Comparison of ENCODE assay signal across 24 cellular contexts in the genomic region with DNA sequence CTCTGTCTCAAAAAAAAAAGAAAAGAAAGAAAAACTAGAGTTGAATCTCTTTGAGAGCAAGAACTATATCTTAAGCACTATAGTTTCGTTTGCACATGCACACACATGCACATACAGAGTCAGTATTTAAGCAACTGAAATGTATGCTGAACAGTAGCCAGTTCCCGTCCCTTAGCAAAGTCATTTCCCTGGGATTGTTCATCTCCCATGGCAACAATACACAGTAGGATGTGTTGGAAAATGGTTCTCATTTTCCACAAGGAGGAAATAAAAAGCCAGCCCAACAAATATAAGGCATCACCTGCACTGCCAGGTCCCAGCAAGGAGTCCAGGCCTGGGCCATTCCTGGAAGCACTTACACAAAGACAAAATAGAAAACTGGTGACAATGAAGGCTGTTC.
"Had no signal": no experiment of that assay in that cellular context is flagged by ENCODE, and none has a peak within 500 bp of the region (broad histone marks: within the 10 kb centered on the region; RNA-seq: fewer than 3 reads in every experiment).

No MANE protein-coding gene starts in this region.

- DNase-seq: colonic mucosa; dorsolateral prefrontal cortex; effector memory CD4-positive, alpha-beta T cell; heart left ventricle; hippocampal formation; left colon; left ventricle myocardium superior; mesendoderm; naive B cell; nephron progenitor cell; nucleus accumbens; ovary; sigmoid colon; stimulated activated CD4-positive, alpha-beta T cell treated with anti-CD3 and anti-CD28 coated beads, Interleukin-2, amount 100 ng/mL, for 24 hours; stimulated activated CD4-positive, alpha-beta T cell treated with anti-CD3 and anti-CD28 coated beads, Interleukin-4, amount 100 ng/mL, for 4 hours; stimulated activated naive B cell treated with anti-CD40 and anti-IgM and Interleukin-4, amounts not matched to agents 10 μg/mL and 1 μg/mL and 100 μg/mL, for 72 hours; stomach; substantia nigra; transverse colon had no signal

- H3K9me3 ChIP-seq: colonic mucosa, heart left ventricle, ovary, right atrium auricular region, sigmoid colon, stomach, thoracic aorta, transverse colon had no signal

- H3K9me3 Mint-ChIP-seq: naive B cell; nephron progenitor cell; stimulated activated naive B cell treated with anti-CD40 and anti-IgM and Interleukin-4, amounts not matched to agents 10 μg/mL and 1 μg/mL and 100 μg/mL, for 72 hours had no signal

- H3K27ac ChIP-seq: colonic mucosa, dorsolateral prefrontal cortex, heart left ventricle, ovary, right atrium auricular region, sigmoid colon, skin epidermis, stomach, thoracic aorta, transverse colon had no signal

- H3K27me3 Mint-ChIP-seq: naive B cell; stimulated activated naive B cell treated with anti-CD40 and anti-IgM and Interleukin-4, amounts not matched to agents 10 μg/mL and 1 μg/mL and 100 μg/mL, for 72 hours had no signal

- H3K4me3 Mint-ChIP-seq: naive B cell; nephron progenitor cell; stimulated activated naive B cell treated with anti-CD40 and anti-IgM and Interleukin-4, amounts not matched to agents 10 μg/mL and 1 μg/mL and 100 μg/mL, for 72 hours had no signal

- H3K4me3 ChIP-seq: colonic mucosa, dorsolateral prefrontal cortex, heart left ventricle, lung, ovary, right atrium auricular region, sigmoid colon, skin epidermis, stomach, thoracic aorta, transverse colon had no signal

- H3K27ac Mint-ChIP-seq: naive B cell; nephron progenitor cell; stimulated activated naive B cell treated with anti-CD40 and anti-IgM and Interleukin-4, amounts not matched to agents 10 μg/mL and 1 μg/mL and 100 μg/mL, for 72 hours had no signal

- H3K36me3 Mint-ChIP-seq: naive B cell; stimulated activated naive B cell treated with anti-CD40 and anti-IgM and Interleukin-4, amounts not matched to agents 10 μg/mL and 1 μg/mL and 100 μg/mL, for 72 hours had no signal

- H3K36me3 ChIP-seq: colonic mucosa, heart left ventricle, ovary, right atrium auricular region, sigmoid colon, stomach, thoracic aorta, transverse colon had no signal

- H3K27me3 ChIP-seq: colonic mucosa, dorsolateral prefrontal cortex, heart left ventricle, ovary, right atrium auricular region, sigmoid colon, stomach, transverse colon had no signal

- ATAC-seq: esophagus mucosa; heart left ventricle; left colon; left ventricle myocardium superior; stimulated activated naive B cell treated with anti-CD40 and anti-IgM and Interleukin-4, amounts not matched to agents 10 μg/mL and 1 μg/mL and 100 μg/mL, for 72 hours had no signal
